8 cellular contexts compared by ENCODE assay signal in genomic region chr11:67606150-67606476, GRCh38. TPM values are rescaled to one million over a fixed set of nuclear protein-coding genes. Genes with fewer than 3 reads are reported as not detected.
DNase-seq lines count a peak whose midpoint lies in the region; ATAC-seq and TF ChIP-seq lines count a peak whose summit lies in the region.

No MANE protein-coding gene starts in this region.

- H3K27ac Mint-ChIP-seq in HFFc6: peak overlapping the region; percentile 60; the same call in 1 of the 2 replicates
- H3K27ac Mint-ChIP-seq in activated naive CD8-positive, alpha-beta T cell: peak overlapping the region; percentile 88
- H3K27ac Mint-ChIP-seq in stimulated activated naive CD8-positive, alpha-beta T cell treated with anti-CD3 and anti-CD28 coated beads, Interleukin-15, amount 100 ng/mL, for 72 hours: peak overlapping the region in 1 of 2 donors; percentile 90

- H3K36me3 ChIP-seq in iPS-18a (ENCODE audit: control insufficient read depth, low read depth, low read length): peaks cover 21% of the 10 kb centered on the region

- H3K4me1 ChIP-seq in iPS-18a (ENCODE audit: control insufficient read depth, low read depth, low read length): peaks cover 9% of the 10 kb centered on the region

- peaks cover 4% of the 10 kb centered on the region; the same call in 1 of the 2 replicates for H3K9me3 Mint-ChIP-seq in HFFc6
- H3K9me3 Mint-ChIP-seq in activated naive CD8-positive, alpha-beta T cell (ENCODE audit: low read depth): no peaks in the 10 kb centered on the region
- no peaks in the 10 kb centered on the region for H3K9me3 Mint-ChIP-seq in stimulated activated naive CD8-positive, alpha-beta T cell treated with anti-CD3 and anti-CD28 coated beads, Interleukin-15, amount 100 ng/mL, for 72 hours

- no peaks in the 10 kb centered on the region for H3K9me3 ChIP-seq in iPS-18a (ENCODE audit: control insufficient read depth, low read depth, low read length)

- no peaks in the 10 kb centered on the region for H3K36me3 Mint-ChIP-seq in HFFc6 (ENCODE audit: low read depth)
- H3K36me3 Mint-ChIP-seq in activated naive CD8-positive, alpha-beta T cell: no peaks in the 10 kb centered on the region

- no peak overlapping the region for H3K27ac ChIP-seq in iPS-18a (ENCODE audit: low read length)

- H3K9ac ChIP-seq in iPS-18a (ENCODE audit: low read length): peak overlapping the region; percentile 30

- H3K4me3 Mint-ChIP-seq in HFFc6: peak overlapping the region; percentile 91
- peak overlapping the region; percentile 94 for H3K4me3 Mint-ChIP-seq in activated naive CD8-positive, alpha-beta T cell
- H3K4me3 Mint-ChIP-seq in stimulated activated naive CD8-positive, alpha-beta T cell treated with anti-CD3 and anti-CD28 coated beads, Interleukin-15, amount 100 ng/mL, for 72 hours: peak overlapping the region; percentile 90 to 98

- DNase-seq in HFFc6 (no peak), NCI-H1417 treated with DMSO at 0.1 percent for 48 hours (lab: John Stamatoyannopoulos, UW) (no peak), NCI-H128 (lab: John Stamatoyannopoulos, UW; ENCODE audit: unreplicated experiment) (no peak), GF-D8 (lab: John Stamatoyannopoulos, UW) (no peak), cerebellar cortex (ENCODE audit: low spot score) (no peak)
- no peak for DNase-seq in stimulated activated naive CD8-positive, alpha-beta T cell treated with anti-CD3 and anti-CD28 coated beads, Interleukin-15, amount 100 ng/mL, for 72 hours

- H3K27me3 ChIP-seq in iPS-18a (ENCODE audit: control insufficient read depth, insufficient read depth, low read length): peaks cover 11% of the 10 kb centered on the region

- TF ChIP-seq CTCF in HFFc6 (IDR thresholded peaks at IDR 0.05): no peak

- no peak for ATAC-seq in stimulated activated naive CD8-positive, alpha-beta T cell treated with anti-CD3 and anti-CD28 coated beads, Interleukin-15, amount 100 ng/mL, for 72 hours

- H3K27me3 Mint-ChIP-seq in HFFc6 (ENCODE audit: insufficient read depth): peaks cover 15% of the 10 kb centered on the region
- H3K27me3 Mint-ChIP-seq in activated naive CD8-positive, alpha-beta T cell: peaks cover 7% of the 10 kb centered on the region
- peaks cover 28% of the 10 kb centered on the region for H3K27me3 Mint-ChIP-seq in stimulated activated naive CD8-positive, alpha-beta T cell treated with anti-CD3 and anti-CD28 coated beads, Interleukin-15, amount 100 ng/mL, for 72 hours

- peaks cover 12% of the 10 kb centered on the region for H3K4me1 Mint-ChIP-seq in HFFc6 (ENCODE audit: low read depth)
- H3K4me1 Mint-ChIP-seq in activated naive CD8-positive, alpha-beta T cell (ENCODE audit: low read depth): peaks cover 18% of the 10 kb centered on the region
- H3K4me1 Mint-ChIP-seq in stimulated activated naive CD8-positive, alpha-beta T cell treated with anti-CD3 and anti-CD28 coated beads, Interleukin-15, amount 100 ng/mL, for 72 hours: peaks cover 38% of the 10 kb centered on the region

- H3K4me3 ChIP-seq in iPS-18a (ENCODE audit: low read length): peak overlapping the region; percentile 89

RNA-seq across cellular contexts. Expression of gene NDUFV1, which starts 0.6 kb away (rescaled TPM):
- 100 to 1,000 TPM; 130 to 150 (median 135) TPM for total RNA-seq in HFFc6 (2021; fragmentation: NEBNext Ultra II Directional; extraction: Animal tissue kit (Norgen Biotek cat#: 25700))

RNA-seq across cellular contexts. Expression of gene GSTP1, which starts 22.5 kb away (rescaled TPM):
- 100 to 1,000 TPM; 497 to 569 (median 512) TPM for total RNA-seq in HFFc6 (2021; fragmentation: NEBNext Ultra II Directional; extraction: Animal tissue kit (Norgen Biotek cat#: 25700))

RNA-seq across cellular contexts. Expression of gene NUDT8, which starts 23.6 kb away (rescaled TPM):
- total RNA-seq in HFFc6 (2021; fragmentation: NEBNext Ultra II Directional; extraction: Animal tissue kit (Norgen Biotek cat#: 25700)): 1 to 10 TPM; 2.0 to 3.0 (median 2.6) TPM

RNA-seq across cellular contexts. Expression of gene TBX10, which starts 33.5 kb away (rescaled TPM):
- total RNA-seq in HFFc6 (2021; fragmentation: NEBNext Ultra II Directional; extraction: Animal tissue kit (Norgen Biotek cat#: 25700)): not detected

RNA-seq across cellular contexts. Expression of gene ACY3, which starts 44.4 kb away (rescaled TPM):
- total RNA-seq in HFFc6 (2021; fragmentation: NEBNext Ultra II Directional; extraction: Animal tissue kit (Norgen Biotek cat#: 25700)): not detected
